1 cellular context compared by ENCODE assay signal in genomic region chr10:93672022-93672678, GRCh38.
TF ChIP-seq lines count a peak whose summit lies in the region.

No MANE protein-coding gene starts in this region.

TF ChIP-seq in HepG2, 621 proteins besides CTCF, POLR2A, EP300 and RAD21 (continued from another document and continues in another):
- TF ChIP-seq ZNF652 (CRISPR knock-in tag; IDR thresholded peaks at IDR 0.05; ENCODE audit: borderline replicate concordance, low read depth) (peak; percentile 15; the same call in 1 of the 2 replicates), LCORL (IDR thresholded peaks at IDR 0.05) (no peak), LCORL (CRISPR knock-in tag; IDR thresholded peaks at IDR 0.05) (0 out of 2 replicates have a peak, but pooled peaks have one; percentile 42), FOXA3 (CRISPR knock-in tag; IDR thresholded peaks at IDR 0.05) (peak; percentile 88), KDM3A (CRISPR knock-in tag; IDR thresholded peaks at IDR 0.05; ENCODE audit: low read depth) (no peak), ZBTB7A (CRISPR knock-in tag; IDR thresholded peaks at IDR 0.05) (no peak), PBX3 (CRISPR knock-in tag; IDR thresholded peaks at IDR 0.05; ENCODE audit: borderline replicate concordance) (no peak), ZNF775 (CRISPR knock-in tag; IDR thresholded peaks at IDR 0.05; ENCODE audit: borderline replicate concordance) (no peak), ZNF33A (CRISPR knock-in tag; IDR thresholded peaks at IDR 0.05; ENCODE audit: borderline replicate concordance) (no peak), ZFY (CRISPR knock-in tag; IDR thresholded peaks at IDR 0.05) (no peak), ZNF792 (CRISPR knock-in tag; IDR thresholded peaks at IDR 0.05) (no peak), RXRB (CRISPR knock-in tag; IDR thresholded peaks at IDR 0.05; ENCODE audit: borderline replicate concordance) (peak; percentile 86; the same call in 1 of the 2 replicates), DMTF1 (CRISPR knock-in tag; IDR thresholded peaks at IDR 0.05) (no peak), MIER3 (CRISPR knock-in tag; IDR thresholded peaks at IDR 0.05; ENCODE audit: borderline replicate concordance) (no peak), KAT7 (CRISPR knock-in tag; IDR thresholded peaks at IDR 0.05; ENCODE audit: borderline replicate concordance) (no peak), BRD4 (CRISPR knock-in tag; IDR thresholded peaks at IDR 0.05) (no peak), ZBTB43 (CRISPR knock-in tag; conservative IDR thresholded peaks at IDR 0.05) (no peak), ZNF609 (CRISPR knock-in tag; IDR thresholded peaks at IDR 0.05; ENCODE audit: borderline replicate concordance) (peak; percentile 51; the same call in 1 of the 2 replicates), ZNF605 (CRISPR knock-in tag; IDR thresholded peaks at IDR 0.05) (no peak), MTF1 (CRISPR knock-in tag; IDR thresholded peaks at IDR 0.05) (no peak), ARNT2 (CRISPR knock-in tag; IDR thresholded peaks at IDR 0.05; ENCODE audit: low read depth) (no peak), FOXK2 (IDR thresholded peaks at IDR 0.05) (no peak), MAX (IDR thresholded peaks at IDR 0.05) (no peak), LBX2 (CRISPR knock-in tag; IDR thresholded peaks at IDR 0.05; ENCODE audit: borderline replicate concordance) (no peak), ZNF816 (CRISPR knock-in tag; IDR thresholded peaks at IDR 0.05; ENCODE audit: borderline replicate concordance) (no peak), CEBPG (CRISPR knock-in tag; IDR thresholded peaks at IDR 0.05) (0 out of 2 replicates have a peak, but pooled peaks have one; percentile 18), CENPX (CRISPR knock-in tag; IDR thresholded peaks at IDR 0.05) (no peak), RBM22 (optimal IDR thresholded peaks at IDR 0.05; ENCODE audit: low read length) (no peak), ZBTB40 (IDR thresholded peaks at IDR 0.05) (no peak), ZBTB40 (CRISPR knock-in tag; IDR thresholded peaks at IDR 0.05) (no peak), ATF4 (CRISPR knock-in tag; IDR thresholded peaks at IDR 0.05) (no peak), PRMT3 (CRISPR knock-in tag; IDR thresholded peaks at IDR 0.05; ENCODE audit: borderline replicate concordance, low read depth) (no peak), E2F5 (CRISPR knock-in tag; conservative IDR thresholded peaks at IDR 0.05) (no peak), ZSCAN30 (CRISPR knock-in tag; IDR thresholded peaks at IDR 0.05) (no peak), ZNF282 (IDR thresholded peaks at IDR 0.05; ENCODE audit: partially characterized antibody) (no peak), ZNF724P (CRISPR knock-in tag; IDR thresholded peaks at IDR 0.05; ENCODE audit: borderline replicate concordance) (no peak), ZNF451 (CRISPR knock-in tag; IDR thresholded peaks at IDR 0.05) (no peak), ZNF441 (CRISPR knock-in tag; IDR thresholded peaks at IDR 0.05; ENCODE audit: borderline replicate concordance) (no peak), SP1 (IDR thresholded peaks at IDR 0.05) (no peak), SP1 (CRISPR knock-in tag; IDR thresholded peaks at IDR 0.05) (no peak), NAIF1 (CRISPR knock-in tag; IDR thresholded peaks at IDR 0.05; ENCODE audit: borderline replicate concordance) (no peak), ZNF737 (CRISPR knock-in tag; IDR thresholded peaks at IDR 0.05; ENCODE audit: borderline replicate concordance) (no peak), NR3C1 (CRISPR knock-in tag; IDR thresholded peaks at IDR 0.05) (no peak), ZNF670 (CRISPR knock-in tag; IDR thresholded peaks at IDR 0.05; ENCODE audit: borderline replicate concordance) (no peak), ZNF230 (CRISPR knock-in tag; IDR thresholded peaks at IDR 0.05) (no peak), ZNF7 (CRISPR knock-in tag; IDR thresholded peaks at IDR 0.05) (no peak)
